In genomic region chr1:203173156-203173555, GRCh38 we compare ENCODE assay signal across 31 cellular contexts. TPM values are rescaled to one million over a fixed set of nuclear protein-coding genes. Genes with fewer than 3 reads are reported as not detected.
A peak's percentile ranks its signal among the peaks of the same experiment; 100 is the strongest.
DNase-seq lines count a peak whose midpoint lies in the region; ATAC-seq and TF ChIP-seq lines count a peak whose summit lies in the region.
"Had no signal": no experiment of that assay in that cellular context is flagged by ENCODE, and none has a peak within 500 bp of the region (broad histone marks: within the 10 kb centered on the region; RNA-seq: fewer than 3 reads in every experiment).

No MANE protein-coding gene starts in this region.

- peaks cover 55% of the 10 kb centered on the region for H3K36me3 Mint-ChIP-seq in Caco-2 (ENCODE audit: insufficient read depth, unreplicated experiment)
- H3K36me3 Mint-ChIP-seq: activated CD4-positive, alpha-beta memory T cell treated with anti-CD3 and anti-CD28 coated beads for 36 hours; activated naive CD8-positive, alpha-beta T cell; natural killer cell treated with Interleukin-12 subunit alpha and Interleukin-12 subunit beta and Interleukin-15 and Interleukin-18, amount 100 ng/mL, for 72 hours had no signal

- no peaks in the 10 kb centered on the region for H3K9me3 ChIP-seq in Caco-2
- H3K9me3 ChIP-seq in gastrocnemius medialis: no peaks in the 10 kb centered on the region
- H3K9me3 ChIP-seq: breast epithelium, gastroesophageal sphincter, lower lobe of right lung, mucosa of descending colon, ovary, Peyer's patch, thoracic aorta had no signal

- peak overlapping the region; percentile 95 for H3K27ac Mint-ChIP-seq in Caco-2 (ENCODE audit: unreplicated experiment)
- H3K27ac Mint-ChIP-seq: activated CD4-positive, alpha-beta memory T cell treated with anti-CD3 and anti-CD28 coated beads for 36 hours; activated naive CD8-positive, alpha-beta T cell; B cell; HFFc6; natural killer cell treated with Interleukin-12 subunit alpha and Interleukin-12 subunit beta and Interleukin-15 and Interleukin-18, amount 100 ng/mL, for 72 hours; T-helper 2 cell treated with Interferon-gamma antibody and Interleukin-4, amounts not matched to agents 5 μg/mL and 100 μg/mL, for 36 hours had no signal

- peaks cover 63% of the 10 kb centered on the region for H3K4me1 Mint-ChIP-seq in Caco-2 (ENCODE audit: low read depth, unreplicated experiment)
- H3K4me1 Mint-ChIP-seq: stimulated activated naive CD8-positive, alpha-beta T cell treated with anti-CD3 and anti-CD28 coated beads, Interleukin-15, amount 100 ng/mL, for 72 hours had no signal

- H3K4me3 ChIP-seq in Caco-2 (ENCODE audit: low read depth, low read length) (no peak overlapping the region), gastrocnemius medialis (no peak overlapping the region)
- H3K4me3 ChIP-seq: breast epithelium, gastroesophageal sphincter, hepatocyte, K562, lower lobe of right lung, mucosa of descending colon, ovary, Peyer's patch, thoracic aorta had no signal

- H3K36me3 ChIP-seq in Caco-2 (ENCODE audit: control insufficient read depth, insufficient read depth, low read length) (no peaks in the 10 kb centered on the region), gastrocnemius medialis (no peaks in the 10 kb centered on the region)
- H3K36me3 ChIP-seq: breast epithelium, gastroesophageal sphincter, lower lobe of right lung, ovary, Peyer's patch, thoracic aorta had no signal

- H3K4me1 ChIP-seq in Caco-2 (peaks cover 78% of the 10 kb centered on the region), gastrocnemius medialis (peaks cover 31 to 56% of the 10 kb centered on the region in 2 donors)
- H3K4me1 ChIP-seq: breast epithelium, gastroesophageal sphincter had no signal

- no peaks in the 10 kb centered on the region for H3K9me3 Mint-ChIP-seq in Caco-2 (ENCODE audit: unreplicated experiment)
- H3K9me3 Mint-ChIP-seq: activated CD4-positive, alpha-beta memory T cell treated with anti-CD3 and anti-CD28 coated beads for 36 hours; HFFc6; natural killer cell treated with Interleukin-12 subunit alpha and Interleukin-12 subunit beta and Interleukin-15 and Interleukin-18, amount 100 ng/mL, for 72 hours; stimulated activated naive CD8-positive, alpha-beta T cell treated with anti-CD3 and anti-CD28 coated beads, Interleukin-15, amount 100 ng/mL, for 72 hours; T-helper 2 cell treated with Interferon-gamma antibody and Interleukin-4, amounts not matched to agents 5 μg/mL and 100 μg/mL, for 36 hours had no signal

- no peak for TF ChIP-seq CTCF in Caco-2 (IDR thresholded peaks at IDR 0.05; ENCODE audit: insufficient read depth in 1 of 2, low read depth in 1 of 2, low read length in 1 of 2, severe bottlenecking in 1 of 2, unreplicated experiment in 1 of 2)
- TF ChIP-seq CTCF in gastrocnemius medialis (IDR thresholded peaks at IDR 0.05 in 4 of 5, conservative IDR thresholded peaks at IDR 0.05 in 1 of 5): no peak

- in situ Hi-C loops in gastrocnemius medialis (cut with MboI; ENCODE audit: low sequenced_read_pairs in 4 of 4): loop anchor here in 2 of 4 donors (5.0 to 10.0 kb wide), 2 partner anchors 136 to 138 kb away; no protein-coding TSS in a partner anchor

- no peak for TF ChIP-seq POLR2A in gastrocnemius medialis (IDR thresholded peaks at IDR 0.05)

- POLR2A ChIA-PET in Caco-2 (lab: Charles Lee): no interaction called here

- no peak overlapping the region for H3K4me3 Mint-ChIP-seq in Caco-2 (ENCODE audit: unreplicated experiment)
- H3K4me3 Mint-ChIP-seq: activated CD4-positive, alpha-beta memory T cell treated with anti-CD3 and anti-CD28 coated beads for 36 hours; activated naive CD8-positive, alpha-beta T cell; B cell; HFFc6; natural killer cell treated with Interleukin-12 subunit alpha and Interleukin-12 subunit beta and Interleukin-15 and Interleukin-18, amount 100 ng/mL, for 72 hours; stimulated activated naive CD8-positive, alpha-beta T cell treated with anti-CD3 and anti-CD28 coated beads, Interleukin-15, amount 100 ng/mL, for 72 hours; T-helper 2 cell treated with Interferon-gamma antibody and Interleukin-4, amounts not matched to agents 5 μg/mL and 100 μg/mL, for 36 hours had no signal

- peak; percentile 5 for ATAC-seq in HG02885 (IDR thresholded peaks at IDR 0.05; ENCODE audit: poor library complexity, unreplicated experiment)
- ATAC-seq in gastrocnemius medialis: peak in 1 of 2 donors; percentile 0
- ATAC-seq: gastroesophageal sphincter; lower lobe of right lung; mucosa of descending colon; natural killer cell treated with Interleukin-12 subunit alpha and Interleukin-12 subunit beta and Interleukin-15 and Interleukin-18, amount 100 ng/mL, for 72 hours; stimulated activated naive CD8-positive, alpha-beta T cell treated with anti-CD3 and anti-CD28 coated beads, Interleukin-15, amount 100 ng/mL, for 72 hours had no signal

- H3K27me3 Mint-ChIP-seq in Caco-2 (ENCODE audit: insufficient read depth, unreplicated experiment): no peaks in the 10 kb centered on the region
- H3K27me3 Mint-ChIP-seq: activated naive CD8-positive, alpha-beta T cell; natural killer cell treated with Interleukin-12 subunit alpha and Interleukin-12 subunit beta and Interleukin-15 and Interleukin-18, amount 100 ng/mL, for 72 hours; stimulated activated naive CD8-positive, alpha-beta T cell treated with anti-CD3 and anti-CD28 coated beads, Interleukin-15, amount 100 ng/mL, for 72 hours had no signal

- no TSS peak for BruUV-seq in Caco-2 (replicated peaks; lab: Mats Ljungman, UMichigan)

- no peak for DNase-seq in Caco-2
- no peak for DNase-seq in gastrocnemius medialis
- no peak for DNase-seq in NCI-H1092 treated with DMSO at 0.1 percent for 48 hours (lab: John Stamatoyannopoulos, UW)
- DNase-seq in NCI-H187 treated with DMSO at 0.1 percent for 48 hours (lab: John Stamatoyannopoulos, UW): no peak
- no peak for DNase-seq in ecto neural progenitor cell (ENCODE audit: low spot score)
- DNase-seq: activated CD4-positive, alpha-beta memory T cell treated with anti-CD3 and anti-CD28 coated beads for 36 hours; activated CD4-positive, alpha-beta T cell treated with anti-CD3 and anti-CD28 coated beads for 1 hour; anterior cingulate cortex; HFFc6; lower lobe of right lung; MM.1S; mucosa of descending colon; NCI-H2081; Peyer's patch; SHP77 treated with DMSO at 0.1 percent for 48 hours; stimulated activated CD8-positive, alpha-beta memory T cell treated with anti-CD3 and anti-CD28 coated beads, Interleukin-4, amount 100 ng/mL, for 48 hours; stimulated activated naive CD8-positive, alpha-beta T cell treated with anti-CD3 and anti-CD28 coated beads, Interleukin-15, amount 100 ng/mL, for 72 hours had no signal

- CTCF ChIA-PET in Caco-2 (lab: Charles Lee): interaction anchor here (0.6 to 2.8 kb wide), 10 partner anchors 16 to 133 kb away, joined by 3 to 14 read pairs (median 5); no protein-coding TSS in a partner anchor

- peak overlapping the region; percentile 14 for H3K27ac ChIP-seq in angular gyrus (ENCODE audit: low read depth, low read length)
- H3K27ac ChIP-seq in gastrocnemius medialis: peak overlapping the region; percentile 88 to 92 (median 88)
- H3K27ac ChIP-seq: breast epithelium, gastroesophageal sphincter, hepatocyte, lower lobe of right lung, ovary, Peyer's patch, thoracic aorta had no signal

- intact Hi-C loops in Caco-2 (cut with micrococcal nuclease; ENCODE audit: unreplicated experiment) (loop anchor here (2.0 to 5.0 kb wide), 2 partner anchors 46 to 134 kb away; partner anchors contain the start of gene ADORA1), gastrocnemius medialis (cut with DNase I; ENCODE audit: low total_unique reads) (no loop called here)

- H3K27me3 ChIP-seq in Caco-2 (replicated peaks; ENCODE audit: control insufficient read depth, insufficient read depth, low read length) (no peaks in the 10 kb centered on the region), gastrocnemius medialis (no peaks in the 10 kb centered on the region)
- H3K27me3 ChIP-seq: breast epithelium, gastroesophageal sphincter, hepatocyte, ovary, Peyer's patch had no signal

RNA-seq across cellular contexts. Expression of gene MYBPH, which starts 2.5 kb away (rescaled TPM):
- total RNA-seq in Caco-2 (2022): 19.7 and 25.9 TPM in 2 replicates
- total RNA-seq in gastrocnemius medialis: 100 to 1,000 TPM in 1 of 4 donors, 10 to 100 TPM in 2, 1 to 10 TPM in 1; 7.4 to 260 (median 45.5) TPM
- total RNA-seq: activated CD4-positive, alpha-beta memory T cell treated with anti-CD3 and anti-CD28 coated beads for 36 hours; B cell; gastroesophageal sphincter; hepatocyte; HFFc6; K562; lower lobe of right lung; mucosa of descending colon; natural killer cell treated with Interleukin-12 subunit alpha and Interleukin-12 subunit beta and Interleukin-15 and Interleukin-18, amount 100 ng/mL, for 72 hours; Peyer's patch; thoracic aorta had no signal

RNA-seq across cellular contexts. Expression of gene CHI3L1, which starts 13.3 kb away (rescaled TPM):
- total RNA-seq in Caco-2 (2022) (199 and 235 TPM in 2 replicates), gastrocnemius medialis (10 to 100 TPM in 2 of 4 donors, 1 to 10 TPM in 2; 4.0 to 19.7 (median 9.9) TPM)
- total RNA-seq: activated CD4-positive, alpha-beta memory T cell treated with anti-CD3 and anti-CD28 coated beads for 36 hours; HFFc6; K562 had no signal

RNA-seq across cellular contexts. Expression of gene ADORA1, which starts 45.6 kb away (rescaled TPM):
- total RNA-seq in Caco-2 (2022) (46.0 and 50.4 TPM in 2 replicates), gastrocnemius medialis (1 to 10 TPM in 2 of 4 donors, under 1 TPM in 2; 0.25 to 5.6 (median 1.7) TPM)
- total RNA-seq: activated CD4-positive, alpha-beta memory T cell treated with anti-CD3 and anti-CD28 coated beads for 36 hours; B cell; K562; natural killer cell treated with Interleukin-12 subunit alpha and Interleukin-12 subunit beta and Interleukin-15 and Interleukin-18, amount 100 ng/mL, for 72 hours; thoracic aorta had no signal

RNA-seq across cellular contexts. Expression of gene CHIT1, which starts 56.3 kb away (rescaled TPM):
- not detected in 2 replicates for total RNA-seq in Caco-2 (2022)
- under 1 TPM in 1 of 4 donors, not detected in 3; 0.20 TPM for total RNA-seq in gastrocnemius medialis
- total RNA-seq: fibroblast of lung, G401, HFFc6, K562 had no signal
